In genomic region chr15:55703873-55704285, GRCh38 we compare ENCODE assay signal across 15 cellular contexts. TPM values are rescaled to one million over a fixed set of nuclear protein-coding genes. Genes with fewer than 3 reads are reported as not detected.
DNase-seq lines count a peak whose midpoint lies in the region; ATAC-seq and TF ChIP-seq lines count a peak whose summit lies in the region.
"Had no signal": no experiment of that assay in that cellular context is flagged by ENCODE, and none has a peak within 500 bp of the region (broad histone marks: within the 10 kb centered on the region; RNA-seq: fewer than 3 reads in every experiment).

No MANE protein-coding gene starts in this region.

- ATAC-seq in GM21390 (IDR thresholded peaks at IDR 0.05; ENCODE audit: unreplicated experiment): no peak

- DNase-seq in cardiac muscle cell (ENCODE audit: low read depth in 1 of 2, low spot score in 1 of 2) (peak in 1 of 2 donors; percentile 34), cardiac septum (ENCODE audit: low spot score) (no peak), astrocyte of the cerebellum (ENCODE audit: low read depth) (peak; percentile 40), glomerular visceral epithelial cell (ENCODE audit: extremely low spot score) (peak; percentile 74), NCI-H1694 treated with DMSO at 0.1 percent for 48 hours (lab: John Stamatoyannopoulos, UW) (no peak), NCI-H524 (lab: John Stamatoyannopoulos, UW) (no peak), COLO829 (ENCODE audit: low spot score) (no peak)
- DNase-seq: activated CD4-positive, CD25-positive, alpha-beta regulatory T cell; hypothalamus; NCI-H1105; NCI-H226; spleen had no signal

- peak overlapping the region; percentile 68 for H3K27ac ChIP-seq in cardiac muscle cell
- H3K27ac ChIP-seq: spleen, suprapubic skin had no signal

- no peaks in the 10 kb centered on the region for H3K36me3 ChIP-seq in cardiac muscle cell
- H3K36me3 ChIP-seq: spleen, suprapubic skin had no signal

- in situ Hi-C loops in astrocyte of the cerebellum (cut with HindIII; ENCODE audit: low sequenced_read_pairs): no loop called here

- H3K27me3 ChIP-seq in cardiac muscle cell: no peaks in the 10 kb centered on the region
- H3K27me3 ChIP-seq: spleen, suprapubic skin had no signal

- intact Hi-C loops in cardiac septum (cut with DNase I): no loop called here

- H3K4me1 ChIP-seq in cardiac muscle cell (ENCODE audit: low read depth): peaks cover 28% of the 10 kb centered on the region
- H3K4me1 ChIP-seq: spleen, suprapubic skin had no signal

- TF ChIP-seq CTCF in cardiac muscle cell (IDR thresholded peaks at IDR 0.05; ENCODE audit: low read depth, low read length): no peak
- no peak for TF ChIP-seq CTCF in astrocyte of the cerebellum (IDR thresholded peaks at IDR 0.05; ENCODE audit: low read depth, low read length, missing control alignments)

- H3K9me3 ChIP-seq in cardiac muscle cell (ENCODE audit: low read depth): no peaks in the 10 kb centered on the region
- H3K9me3 ChIP-seq: spleen, suprapubic skin had no signal

- H3K4me3 ChIP-seq in cardiac muscle cell (no peak overlapping the region), astrocyte of the cerebellum (ENCODE audit: low read depth, low read length) (no peak overlapping the region)
- H3K4me3 ChIP-seq: lung, spleen, suprapubic skin had no signal

RNA-seq across cellular contexts. Expression of gene PRTG, which starts 39.1 kb away (rescaled TPM):
- total RNA-seq in cardiac muscle cell (48.0 and 93.8 TPM in 2 replicates), cardiac septum (0.92 TPM)
- polyA plus RNA-seq in cardiac muscle cell: 16.1 and 24.7 TPM in 2 replicates

Comparison
In these comparisons a context has a peak if more than half of its experiments do, and no peak if none do; other contexts are left out.
1. RNA of gene PRTG, which starts 39.1 kb away (total RNA-seq): 48.0 to 93.8 TPM in cardiac muscle cell; 0.92 TPM in cardiac septum (single experiment); every median in the first group is over 10 times any median in the second.
2. DNase-seq: peak in astrocyte of the cerebellum (single experiment) and glomerular visceral epithelial cell (single experiment); none in cardiac septum (single experiment), NCI-H1694 treated with DMSO at 0.1 percent for 48 hours (single experiment), NCI-H524 (0 of 2) and COLO829 (single experiment).